Comparison of ENCODE assay signal across 8 cellular contexts in genomic region chr2:113626616-113627330, GRCh38. TPM values are rescaled to one million over a fixed set of nuclear protein-coding genes. Genes with fewer than 3 reads are reported as not detected.
A peak's percentile ranks its signal among the peaks of the same experiment; 100 is the strongest.
DNase-seq lines count a peak whose midpoint lies in the region; ATAC-seq and TF ChIP-seq lines count a peak whose summit lies in the region.
"Not testable (repeated sequence)": the region's sequence is repeated elsewhere in the genome, so short reads cannot be mapped to it uniquely, and the experiment has no call there.

TSS of gene RABL2A (plus strand) at chr2:113627266. CDS start at chr2:113628607, 1,341 bp downstream.

- H3K4me3 ChIP-seq in right atrium auricular region (peak within 1 kb of the TSS; percentile 41 to 54), ovary (peak within 1 kb of the TSS; percentile 40)

- not testable (repeated sequence) for H3K36me3 ChIP-seq in right atrium auricular region, ovary

- WGBS in ovary, 3 donors = 0% methylated on average over 9 to 38 of the region's 51 CpGs

- TF ChIP-seq EP300 in ovary (IDR thresholded peaks at IDR 0.05) = not testable (repeated sequence)

- not testable (repeated sequence) for H3K9me3 Mint-ChIP-seq in brain

- peak within 1 kb of the TSS in 1 of 2 donors; percentile 48 for H3K27ac ChIP-seq in right atrium auricular region
- H3K27ac ChIP-seq in ovary = not testable (repeated sequence)

- not testable (repeated sequence) for H3K9me3 ChIP-seq in right atrium auricular region, ovary

- peaks cover 16% of the 10 kb centered on the region for H3K36me3 Mint-ChIP-seq in brain

- ATAC-seq in GM21717 (IDR thresholded peaks at IDR 0.05; ENCODE audit: unreplicated experiment) = peak; percentile 95
- ATAC-seq in stimulated activated naive CD8-positive, alpha-beta T cell treated with anti-CD3 and anti-CD28 coated beads, Interleukin-15, Interleukin-2, amounts not matched to agents 100 U/mL and 50 U/mL, for 24 hours = peak; percentile 95

- intact Hi-C loops in ovary (cut with DNase I) = not testable (repeated sequence)

- TF ChIP-seq CTCF in brain (conservative IDR thresholded peaks at IDR 0.05); right atrium auricular region (IDR thresholded peaks at IDR 0.05); ovary (IDR thresholded peaks at IDR 0.05): not testable (repeated sequence)

- DNase-seq in Daoy (ENCODE audit: low read depth) (peak; percentile 81), HPDE6-E6E7 (ENCODE audit: extremely low spot score) (peak; percentile 22), right atrium auricular region (ENCODE audit: low spot score) (peak; percentile 76), ovary (peak; percentile 78 to 93 (median 84))
- DNase-seq in activated CD4-positive, CD25-positive, alpha-beta regulatory T cell treated with anti-CD3 and anti-CD28 coated beads, Interleukin-2, amount 50 U/mL, for 16 hours (ENCODE audit: low read depth, low spot score) = peak; percentile 76
- peak; percentile 88 for DNase-seq in stimulated activated naive CD8-positive, alpha-beta T cell treated with anti-CD3 and anti-CD28 coated beads, Interleukin-15, Interleukin-2, amounts not matched to agents 100 U/mL and 50 U/mL, for 24 hours

- not testable (repeated sequence) for H3K27me3 Mint-ChIP-seq in brain

- H3K4me1 ChIP-seq in right atrium auricular region; ovary (ENCODE audit: insufficient read depth): not testable (repeated sequence)

- H3K4me1 Mint-ChIP-seq in brain = peaks cover 23% of the 10 kb centered on the region

- not testable (repeated sequence) for TF ChIP-seq POLR2A in ovary (IDR thresholded peaks at IDR 0.05)

- not testable (repeated sequence) for H3K27me3 ChIP-seq in right atrium auricular region, ovary

- peak within 1 kb of the TSS; percentile 87 to 96 (median 92) for H3K4me3 Mint-ChIP-seq in brain

- H3K27ac Mint-ChIP-seq in brain = peak within 1 kb of the TSS in 4 of 5 experiments; percentile 75 to 92 (median 88)

RNA-seq across cellular contexts. Expression of gene RABL2A, which starts in this region (rescaled TPM):
- total RNA-seq in Daoy (2014; rRNA removed; shearing (Covaris generic)) = 1.4 and 2.1 TPM in 2 replicates
- polyA plus RNA-seq in brain (ENCODE audit: insufficient read depth, low read depth, low replicate concordance) (17.0 TPM), ovary (10 to 100 TPM; 15.0 to 22.1 TPM)
- total RNA-seq in right atrium auricular region (1 to 10 TPM; 1.7 to 2.7 TPM), ovary (10 to 100 TPM in 6 of 7 donors, 1 to 10 TPM in 1; 9.5 to 32.9 (median 22.3) TPM)

Comparison
In these comparisons a context has a peak if more than half of its experiments do, and no peak if none do; other contexts are left out.
1. DNase-seq: peak in every context shown above with its lines; median percentile 88 in stimulated activated naive CD8-positive, alpha-beta T cell treated with anti-CD3 and anti-CD28 coated beads, Interleukin-15, Interleukin-2, amounts not matched to agents 100 U/mL and 50 U/mL, for 24 hours; 84 in ovary; 81 in Daoy; 76 in activated CD4-positive, CD25-positive, alpha-beta regulatory T cell treated with anti-CD3 and anti-CD28 coated beads, Interleukin-2, amount 50 U/mL, for 16 hours; 76 in right atrium auricular region; 22 in HPDE6-E6E7.